Comparison of ENCODE assay signal across 24 cellular contexts in the genomic region with DNA sequence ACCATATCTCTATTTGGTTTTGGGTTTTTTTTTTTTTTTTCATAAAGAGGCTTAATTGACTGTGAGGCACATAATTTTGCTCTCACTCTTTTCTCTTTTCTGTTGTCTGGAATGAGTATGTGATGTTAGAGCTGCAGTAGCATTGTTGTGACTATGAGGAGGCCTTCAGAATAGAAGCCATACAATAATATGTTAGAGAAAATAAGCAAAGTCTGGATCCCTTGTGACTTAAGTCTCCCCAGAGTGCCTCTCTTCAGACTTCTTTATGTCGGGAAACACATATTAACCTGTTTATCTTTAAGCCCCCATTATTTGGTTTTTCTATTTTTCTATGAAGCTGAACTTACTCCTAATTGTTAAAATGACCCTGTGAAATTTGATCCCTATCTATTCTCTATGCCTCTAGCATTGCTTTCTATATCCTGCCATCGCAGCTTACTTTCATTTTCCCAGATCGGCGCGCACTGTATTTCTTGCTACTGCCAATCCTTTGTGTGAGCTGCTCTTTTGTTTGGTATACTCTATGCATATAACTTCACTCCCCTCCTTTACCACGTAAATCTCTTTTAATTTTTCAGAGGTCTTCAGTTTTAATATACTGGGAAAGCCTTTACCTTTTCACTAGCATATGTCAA.
DNase-seq lines count a peak whose midpoint lies in the region; ATAC-seq and TF ChIP-seq lines count a peak whose summit lies in the region.
"Had no signal": no experiment of that assay in that cellular context is flagged by ENCODE, and none has a peak within 500 bp of the region (broad histone marks: within the 10 kb centered on the region; RNA-seq: fewer than 3 reads in every experiment).

No MANE protein-coding gene starts in this region.

- WGBS in mammary epithelial cell (ENCODE audit: low coverage, missing lambda C conversion rate) = 83% methylated on average over 6 of the region's 6 CpGs

- intact Hi-C loops in PC-3 (cut with micrococcal nuclease) = no loop called here
- intact Hi-C loops in mammary epithelial cell (cut with micrococcal nuclease) = no loop called here
- intact Hi-C loops in activated CD4-positive, alpha-beta T cell treated with anti-CD3 and anti-CD28 coated beads for 36 hours (cut with DNase I, micrococcal nuclease) = loop anchor here in 1 of 2 experiments (5.0 kb wide), 1 partner anchor 443 kb away; no protein-coding TSS in a partner anchor

- no peaks in the 10 kb centered on the region for H3K27me3 Mint-ChIP-seq in activated CD4-positive, alpha-beta T cell treated with anti-CD3 and anti-CD28 coated beads for 36 hours
- H3K27me3 Mint-ChIP-seq: activated B cell treated with CpG ODN at 0.5 μM for 24 hours; activated naive CD8-positive, alpha-beta T cell treated with anti-CD3 and anti-CD28 coated beads for 36 hours; CD4-positive, CD25-positive, alpha-beta regulatory T cell; central memory CD8-positive, alpha-beta T cell had no signal

- peaks cover 1% of the 10 kb centered on the region for H3K9me3 Mint-ChIP-seq in activated CD4-positive, alpha-beta T cell treated with anti-CD3 and anti-CD28 coated beads for 36 hours (ENCODE audit: low read depth)
- H3K9me3 Mint-ChIP-seq: activated T-helper 2 cell treated with anti-CD3 and anti-CD28 coated beads, Interferon-gamma antibody, Interleukin-2, Interleukin-4, amounts not matched to agents 10 μg/mL and 5 μg/mL and 100 μg/mL, durations not matched to agents 14 hours and 24 hours and 36 hours; central memory CD8-positive, alpha-beta T cell had no signal

- ATAC-seq in PC-3 (peak; percentile 55), HG02970 (IDR thresholded peaks at IDR 0.05; ENCODE audit: low FRiP score, unreplicated experiment) (no peak)
- ATAC-seq in activated CD4-positive, alpha-beta T cell treated with anti-CD3 and anti-CD28 coated beads for 36 hours = no peak
- ATAC-seq: lower lobe of right lung, pancreas had no signal

- H3K9me3 ChIP-seq in PC-3 (ENCODE audit: low read length) (no peaks in the 10 kb centered on the region; the same call in 1 of the 2 replicates), mammary epithelial cell (replicated peaks; ENCODE audit: insufficient read depth, low read length) (no peaks in the 10 kb centered on the region)
- H3K9me3 ChIP-seq: lower lobe of right lung, pancreas, right atrium auricular region, vagina had no signal

- H3K4me2 ChIP-seq in PC-3 (ENCODE audit: low read length) (peak overlapping the region; percentile 86), mammary epithelial cell (ENCODE audit: insufficient read depth, low read depth, low read length) (no peak overlapping the region)

- dilution Hi-C loops in mammary epithelial cell (cut with HindIII; ENCODE audit: low sequenced_read_pairs) = no loop called here

- in situ Hi-C loops in mammary epithelial cell (cut with MboI; ENCODE audit: low sequenced_read_pairs in 2 of 2) = no loop called here

- CTCF ChIA-PET in PC-3 (lab: Charles Lee) (no interaction called here), mammary epithelial cell (lab: Charles Lee; ENCODE audit: low non-redundant PET) (no interaction called here)
- CTCF ChIA-PET in activated CD4-positive, alpha-beta T cell treated with anti-CD3 and anti-CD28 coated beads for 36 hours (lab: Charles Lee) = interaction anchor here (0.6 kb wide), 1 partner anchor 959 kb away, joined by 3 read pairs; no protein-coding TSS in a partner anchor

- no peaks in the 10 kb centered on the region for H3K79me2 ChIP-seq in PC-3 (ENCODE audit: low read length)
- H3K79me2 ChIP-seq in mammary epithelial cell (ENCODE audit: insufficient read depth, low read length) = no peaks in the 10 kb centered on the region

- no peaks in the 10 kb centered on the region for H3K4me1 Mint-ChIP-seq in activated CD4-positive, alpha-beta T cell treated with anti-CD3 and anti-CD28 coated beads for 36 hours
- H3K4me1 Mint-ChIP-seq: activated B cell treated with CpG ODN at 0.5 μM for 24 hours; activated naive CD8-positive, alpha-beta T cell treated with anti-CD3 and anti-CD28 coated beads for 36 hours; CD4-positive, CD25-positive, alpha-beta regulatory T cell; central memory CD8-positive, alpha-beta T cell had no signal

- no peak for DNase-seq in AG10803 (ENCODE audit: low read depth)
- DNase-seq in H4 (ENCODE audit: low spot score) = peak; percentile 51
- peak; percentile 23 for DNase-seq in PC-3
- DNase-seq in mammary epithelial cell = peak; percentile 1
- DNase-seq in activated CD4-positive, alpha-beta T cell treated with anti-CD3 and anti-CD28 coated beads for 36 hours = no peak
- no peak for DNase-seq in cortex of kidney (lab: John Stamatoyannopoulos, UW)
- DNase-seq: activated B cell treated with CpG ODN at 0.5 μM for 24 hours; activated CD4-positive, alpha-beta T cell treated with anti-CD3 and anti-CD28 coated beads, Interleukin-2, amount 50 U/mL, for 48 hours; activated CD8-positive, alpha-beta memory T cell treated with anti-CD3 and anti-CD28 coated beads, Interleukin-2, amount 50 U/mL, for 4 hours; activated naive CD8-positive, alpha-beta T cell treated with anti-CD3 and anti-CD28 coated beads for 36 hours; CD4-positive, CD25-positive, alpha-beta regulatory T cell; dorsolateral prefrontal cortex; KG1; lower lobe of right lung; NCI-H1694 treated with DMSO at 0.1 percent for 48 hours; NCI-H446 treated with DMSO at 0.1 percent for 48 hours; pancreas; stimulated activated CD4-positive, alpha-beta T cell treated with anti-CD3 and anti-CD28 coated beads, Interleukin-4, amount 100 ng/mL, for 24 hours; stimulated activated naive CD4-positive, alpha-beta T cell had no signal

- H4K20me1 ChIP-seq in PC-3 (ENCODE audit: low read length) = no peaks in the 10 kb centered on the region
- H4K20me1 ChIP-seq in mammary epithelial cell (ENCODE audit: insufficient read depth, low read length) = no peaks in the 10 kb centered on the region

- H3K4me3 ChIP-seq in AG10803 (ENCODE audit: low read length) (0 out of 2 replicates have a peak overlapping the region, but pooled peaks have one; percentile 10), PC-3 (ENCODE audit: low read length) (peak overlapping the region; percentile 76), mammary epithelial cell (replicated peaks in 1 of 3; ENCODE audit: insufficient read depth in 1 of 3, low read depth in 2 of 3, low read length in 3 of 3) (no peak overlapping the region)
- H3K4me3 ChIP-seq: dorsolateral prefrontal cortex, lower lobe of right lung, pancreas, right atrium auricular region, vagina had no signal

- TF ChIP-seq CTCF in AG10803 (conservative IDR thresholded peaks at IDR 0.05; ENCODE audit: low read length) = no peak
- TF ChIP-seq CTCF in PC-3 (conservative IDR thresholded peaks at IDR 0.05; ENCODE audit: low read depth, low read length) = no peak
- TF ChIP-seq CTCF in mammary epithelial cell (conservative IDR thresholded peaks at IDR 0.05 in 1 of 2, IDR thresholded peaks at IDR 0.05 in 1 of 2; ENCODE audit: extremely low read depth in 1 of 2, insufficient read depth in 1 of 2, low read depth in 1 of 2, low read length in 2 of 2) = no peak

- H3K9ac ChIP-seq in PC-3 (ENCODE audit: low read length) = no peak overlapping the region
- no peak overlapping the region for H3K9ac ChIP-seq in mammary epithelial cell (ENCODE audit: insufficient read depth, low read length)

- BruUV-seq in PC-3 (replicated peaks; lab: Mats Ljungman, UMichigan) (no TSS peak), mammary epithelial cell (replicated peaks; lab: Mats Ljungman, UMichigan) (no TSS peak)

- peaks cover 12% of the 10 kb centered on the region; the same call in 1 of the 2 replicates for H3K27me3 ChIP-seq in PC-3 (ENCODE audit: low read length)
- no peaks in the 10 kb centered on the region for H3K27me3 ChIP-seq in mammary epithelial cell (ENCODE audit: insufficient read depth, low read length)
- H3K27me3 ChIP-seq: dorsolateral prefrontal cortex, pancreas, right atrium auricular region, vagina had no signal

- H2AFZ ChIP-seq in PC-3 (ENCODE audit: low read length) (peak overlapping the region; percentile 56; the same call in 1 of the 2 replicates), mammary epithelial cell (ENCODE audit: low read depth, low read length) (no peak overlapping the region)

- POLR2A ChIA-PET in PC-3 (lab: Charles Lee; ENCODE audit: unreplicated experiment) = no interaction called here
- POLR2A ChIA-PET in activated CD4-positive, alpha-beta T cell treated with anti-CD3 and anti-CD28 coated beads for 36 hours (lab: Charles Lee) = no interaction called here

- H3K36me3 ChIP-seq in PC-3 (ENCODE audit: low read depth, low read length) (no peaks in the 10 kb centered on the region), mammary epithelial cell (ENCODE audit: insufficient read depth, low read length) (no peaks in the 10 kb centered on the region)
- H3K36me3 ChIP-seq: lower lobe of right lung, pancreas, right atrium auricular region, vagina had no signal

- H3K4me1 ChIP-seq in PC-3 (ENCODE audit: insufficient read depth, low read length) (no peaks in the 10 kb centered on the region), mammary epithelial cell (ENCODE audit: insufficient read depth, low read length) (no peaks in the 10 kb centered on the region)
- H3K4me1 ChIP-seq: lower lobe of right lung, right atrium auricular region, vagina had no signal

- no peaks in the 10 kb centered on the region for H3F3A ChIP-seq in PC-3 (ENCODE audit: low read length, unreplicated experiment)

- H3K27ac ChIP-seq in PC-3 (ENCODE audit: low read length) (no peak overlapping the region), mammary epithelial cell (ENCODE audit: insufficient read depth, low read depth, low read length) (no peak overlapping the region)
- H3K27ac ChIP-seq: dorsolateral prefrontal cortex, lower lobe of right lung, pancreas, right atrium auricular region, vagina had no signal

- H3K4me3 Mint-ChIP-seq in activated CD4-positive, alpha-beta T cell treated with anti-CD3 and anti-CD28 coated beads for 36 hours = no peak overlapping the region
- H3K4me3 Mint-ChIP-seq: activated B cell treated with CpG ODN at 0.5 μM for 24 hours; activated naive CD8-positive, alpha-beta T cell treated with anti-CD3 and anti-CD28 coated beads for 36 hours; CD4-positive, CD25-positive, alpha-beta regulatory T cell; central memory CD8-positive, alpha-beta T cell had no signal

- no peaks in the 10 kb centered on the region for H3K9me2 ChIP-seq in PC-3 (replicated peaks; ENCODE audit: low read length)

- no peaks in the 10 kb centered on the region for H3K36me3 Mint-ChIP-seq in activated CD4-positive, alpha-beta T cell treated with anti-CD3 and anti-CD28 coated beads for 36 hours (ENCODE audit: low read depth)
- H3K36me3 Mint-ChIP-seq: activated naive CD8-positive, alpha-beta T cell treated with anti-CD3 and anti-CD28 coated beads for 36 hours; CD4-positive, CD25-positive, alpha-beta regulatory T cell had no signal

- H3K27ac Mint-ChIP-seq in activated CD4-positive, alpha-beta T cell treated with anti-CD3 and anti-CD28 coated beads for 36 hours = no peak overlapping the region
- H3K27ac Mint-ChIP-seq: activated B cell treated with CpG ODN at 0.5 μM for 24 hours; activated naive CD8-positive, alpha-beta T cell treated with anti-CD3 and anti-CD28 coated beads for 36 hours; activated T-helper 2 cell treated with anti-CD3 and anti-CD28 coated beads, Interferon-gamma antibody, Interleukin-2, Interleukin-4, amounts not matched to agents 10 μg/mL and 5 μg/mL and 100 μg/mL, durations not matched to agents 14 hours and 24 hours and 36 hours had no signal

Comparison
In these comparisons a context has a peak if more than half of its experiments do, and no peak if none do; other contexts are left out.
1. DNase-seq: peak in H4 (single experiment), PC-3 (single experiment) and mammary epithelial cell (single experiment); none in AG10803 (single experiment), activated CD4-positive, alpha-beta T cell treated with anti-CD3 and anti-CD28 coated beads for 36 hours (single experiment) and cortex of kidney (single experiment).
2. H3K4me3 ChIP-seq: peak in AG10803 (single experiment) and PC-3 (single experiment); none in mammary epithelial cell (0 of 3).